8 cellular contexts compared by ENCODE assay signal in the genomic region with DNA sequence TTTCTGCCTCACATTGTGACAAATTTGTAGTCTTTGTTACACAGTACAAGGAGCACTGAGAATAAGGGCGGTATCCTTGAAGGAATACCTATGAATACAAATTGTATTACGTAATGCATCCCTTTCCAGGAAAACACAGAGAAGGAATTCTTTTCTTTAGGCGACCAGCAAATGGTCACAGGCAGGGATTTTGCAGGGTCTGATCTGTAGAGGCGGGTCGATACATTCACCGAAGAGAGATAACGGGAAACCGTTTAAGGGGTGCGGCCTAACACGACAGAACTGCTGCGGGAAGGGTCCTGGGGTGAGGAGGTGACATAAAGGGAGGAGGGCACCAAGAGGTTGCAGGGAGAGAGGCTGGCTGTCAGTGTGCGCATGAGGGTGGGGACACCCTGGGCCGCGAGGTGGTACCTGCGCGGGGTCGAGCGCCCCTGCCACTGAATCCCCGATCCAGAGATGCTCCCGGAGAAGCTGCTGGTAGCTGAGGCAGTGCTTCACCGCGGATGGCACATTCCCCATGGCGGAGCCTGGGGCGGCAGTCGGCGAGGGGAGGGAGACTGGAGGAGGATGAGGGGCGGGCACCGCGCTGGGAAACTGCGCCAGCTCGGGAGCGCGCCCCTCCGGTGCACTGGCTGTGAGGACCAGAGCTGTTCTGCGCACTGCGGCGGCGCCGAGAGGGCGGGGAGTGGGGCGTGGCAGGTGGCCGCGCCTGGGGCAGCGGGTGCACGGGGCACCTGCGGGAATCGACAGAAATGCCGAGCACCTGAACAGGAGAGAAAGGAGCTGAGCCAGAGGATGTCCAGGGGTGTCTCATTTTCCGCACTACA. TPM values are rescaled to one million over a fixed set of nuclear protein-coding genes. Genes with fewer than 3 reads are reported as not detected.
DNase-seq lines count a peak whose midpoint lies in the region; ATAC-seq and TF ChIP-seq lines count a peak whose summit lies in the region.

A gene (minus strand): TSS at position 656 of the 827 bp plus-strand sequence. CDS start 137 bp downstream, at position 519.

- CTCF ChIA-PET in HEK293 (lab: Yijun Ruan, JAX): interaction anchor here (0.5 to 1.4 kb wide), 6 partner anchors 28 to 1040 kb away, joined by 3 to 5 read pairs (median 3); no protein-coding TSS in a partner anchor

- H3K27ac ChIP-seq in HEK293 (ENCODE audit: extremely low read depth, low read depth, low read length) (no peak within 1 kb of the TSS; the same call in 1 of the 2 replicates), parathyroid adenoma (no peak within 1 kb of the TSS)

- H3K4me1 ChIP-seq in HEK293 (ENCODE audit: control insufficient read depth, insufficient read depth, low read length): no peaks in the 10 kb centered on the region
- H3K4me1 ChIP-seq in parathyroid adenoma: no peaks in the 10 kb centered on the region

- H3K4me3 ChIP-seq in HEK293 (ENCODE audit: low read depth, low read length): peak within 1 kb of the TSS; percentile 76
- peak within 1 kb of the TSS; percentile 46 for H3K4me3 ChIP-seq in WI38 (ENCODE audit: low read depth, low read length)
- peak within 1 kb of the TSS; percentile 55 for H3K4me3 ChIP-seq in parathyroid adenoma (ENCODE audit: low read depth, low read length)

- POLR2A ChIA-PET in HEK293 (lab: Yijun Ruan, JAX): no interaction called here

- H3K9ac ChIP-seq in parathyroid adenoma: no peak within 1 kb of the TSS

- intact Hi-C loops in left ventricle myocardium superior (cut with micrococcal nuclease): no loop called here

- H3K36me3 ChIP-seq in HEK293 (ENCODE audit: control insufficient read depth in 2 of 2, insufficient read depth in 1 of 2, low read length in 2 of 2): no peaks in the 10 kb centered on the region
- H3K36me3 ChIP-seq in parathyroid adenoma (ENCODE audit: control insufficient read depth, insufficient read depth, low read length): no peaks in the 10 kb centered on the region

- no peaks in the 10 kb centered on the region for H3K79me2 ChIP-seq in parathyroid adenoma

- H3K27me3 ChIP-seq in parathyroid adenoma (ENCODE audit: control insufficient read depth, insufficient read depth, low read length): no peaks in the 10 kb centered on the region

- peak within 1 kb of the TSS; percentile 63 for H3K4me2 ChIP-seq in parathyroid adenoma (ENCODE audit: low read length)

- peak; percentile 74 for DNase-seq in left ventricle myocardium superior
- no peak for DNase-seq in stimulated activated CD4-positive, alpha-beta T cell treated with anti-CD3 and anti-CD28 coated beads, Interleukin-4, amount 100 ng/mL, for 1 hour
- no peak for DNase-seq in T-helper 9 cell

- H2AFZ ChIP-seq in parathyroid adenoma: peak within 1 kb of the TSS; percentile 35

- H3K9me3 ChIP-seq in HEK293 (ENCODE audit: control insufficient read depth, insufficient read depth, low read depth, low read length) (no peaks in the 10 kb centered on the region), parathyroid adenoma (ENCODE audit: control insufficient read depth, low read length) (no peaks in the 10 kb centered on the region)

- ATAC-seq in left ventricle myocardium superior (peak; percentile 98), HG03520 (IDR thresholded peaks at IDR 0.05; ENCODE audit: unreplicated experiment) (no peak), HG02763 (IDR thresholded peaks at IDR 0.05; ENCODE audit: unreplicated experiment) (no peak)

- TF ChIP-seq CTCF in HEK293 (tag by site-specific recombination; IDR thresholded peaks at IDR 0.05) (peak; percentile 87), WI38 (IDR thresholded peaks at IDR 0.05; ENCODE audit: low read depth, low read length) (no peak), parathyroid adenoma (IDR thresholded peaks at IDR 0.05) (no peak)

TF ChIP-seq in HEK293, 187 proteins besides CTCF, POLR2A, EP300 and RAD21 (continues in another document):
- peak; percentile 99 for TF ChIP-seq ZNF394 (tag by site-specific recombination; IDR thresholded peaks at IDR 0.05; ENCODE audit: borderline replicate concordance)
- TF ChIP-seq, protein P1, sequence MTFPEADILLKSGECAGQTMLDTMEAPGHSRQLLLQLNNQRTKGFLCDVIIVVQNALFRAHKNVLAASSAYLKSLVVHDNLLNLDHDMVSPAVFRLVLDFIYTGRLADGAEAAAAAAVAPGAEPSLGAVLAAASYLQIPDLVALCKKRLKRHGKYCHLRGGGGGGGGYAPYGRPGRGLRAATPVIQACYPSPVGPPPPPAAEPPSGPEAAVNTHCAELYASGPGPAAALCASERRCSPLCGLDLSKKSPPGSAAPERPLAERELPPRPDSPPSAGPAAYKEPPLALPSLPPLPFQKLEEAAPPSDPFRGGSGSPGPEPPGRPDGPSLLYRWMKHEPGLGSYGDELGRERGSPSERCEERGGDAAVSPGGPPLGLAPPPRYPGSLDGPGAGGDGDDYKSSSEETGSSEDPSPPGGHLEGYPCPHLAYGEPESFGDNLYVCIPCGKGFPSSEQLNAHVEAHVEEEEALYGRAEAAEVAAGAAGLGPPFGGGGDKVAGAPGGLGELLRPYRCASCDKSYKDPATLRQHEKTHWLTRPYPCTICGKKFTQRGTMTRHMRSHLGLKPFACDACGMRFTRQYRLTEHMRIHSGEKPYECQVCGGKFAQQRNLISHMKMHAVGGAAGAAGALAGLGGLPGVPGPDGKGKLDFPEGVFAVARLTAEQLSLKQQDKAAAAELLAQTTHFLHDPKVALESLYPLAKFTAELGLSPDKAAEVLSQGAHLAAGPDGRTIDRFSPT (tag by site-specific recombination; IDR thresholded peaks at IDR 0.05): 0 out of 2 replicates have a peak, but pooled peaks have one; percentile 77
- TF ChIP-seq ZNF624 (tag by site-specific recombination; IDR thresholded peaks at IDR 0.05): no peak
- TF ChIP-seq PRDM1 (tag by site-specific recombination; IDR thresholded peaks at IDR 0.05): no peak
- no peak for TF ChIP-seq ZNF510 (tag by site-specific recombination; IDR thresholded peaks at IDR 0.05; ENCODE audit: insufficient replicate concordance)
- TF ChIP-seq, protein P2, sequence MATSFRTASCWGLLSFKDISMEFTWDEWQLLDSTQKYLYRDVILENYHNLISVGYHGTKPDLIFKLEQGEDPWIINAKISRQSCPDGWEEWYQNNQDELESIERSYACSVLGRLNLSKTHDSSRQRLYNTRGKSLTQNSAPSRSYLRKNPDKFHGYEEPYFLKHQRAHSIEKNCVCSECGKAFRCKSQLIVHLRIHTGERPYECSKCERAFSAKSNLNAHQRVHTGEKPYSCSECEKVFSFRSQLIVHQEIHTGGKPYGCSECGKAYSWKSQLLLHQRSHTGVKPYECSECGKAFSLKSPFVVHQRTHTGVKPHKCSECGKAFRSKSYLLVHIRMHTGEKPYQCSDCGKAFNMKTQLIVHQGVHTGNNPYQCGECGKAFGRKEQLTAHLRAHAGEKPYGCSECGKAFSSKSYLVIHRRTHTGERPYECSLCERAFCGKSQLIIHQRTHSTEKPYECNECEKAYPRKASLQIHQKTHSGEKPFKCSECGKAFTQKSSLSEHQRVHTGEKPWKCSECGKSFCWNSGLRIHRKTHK (tag by site-specific recombination; IDR thresholded peaks at IDR 0.05): no peak
- peak; percentile 60; the same call in 1 of the 2 replicates for TF ChIP-seq MZF1 (tag by site-specific recombination; IDR thresholded peaks at IDR 0.05; ENCODE audit: borderline replicate concordance)
- TF ChIP-seq ZNF830 (tag by site-specific recombination; IDR thresholded peaks at IDR 0.05; ENCODE audit: low read depth): no peak
- TF ChIP-seq SP2 (tag by site-specific recombination; IDR thresholded peaks at IDR 0.05): peak; percentile 61
- TF ChIP-seq, protein P3, sequence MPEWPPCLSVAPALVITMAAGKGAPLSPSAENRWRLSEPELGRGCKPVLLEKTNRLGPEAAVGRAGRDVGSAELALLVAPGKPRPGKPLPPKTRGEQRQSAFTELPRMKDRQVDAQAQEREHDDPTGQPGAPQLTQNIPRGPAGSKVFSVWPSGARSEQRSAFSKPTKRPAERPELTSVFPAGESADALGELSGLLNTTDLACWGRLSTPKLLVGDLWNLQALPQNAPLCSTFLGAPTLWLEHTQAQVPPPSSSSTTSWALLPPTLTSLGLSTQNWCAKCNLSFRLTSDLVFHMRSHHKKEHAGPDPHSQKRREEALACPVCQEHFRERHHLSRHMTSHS (tag by site-specific recombination; IDR thresholded peaks at IDR 0.05): no peak
- TF ChIP-seq ZNF560 (tag by site-specific recombination; IDR thresholded peaks at IDR 0.05; ENCODE audit: borderline replicate concordance): no peak
- no peak for TF ChIP-seq ZNF155 (tag by site-specific recombination; IDR thresholded peaks at IDR 0.05)
- TF ChIP-seq ZNF747 (tag by site-specific recombination; IDR thresholded peaks at IDR 0.05): no peak
- TF ChIP-seq, protein P4, sequence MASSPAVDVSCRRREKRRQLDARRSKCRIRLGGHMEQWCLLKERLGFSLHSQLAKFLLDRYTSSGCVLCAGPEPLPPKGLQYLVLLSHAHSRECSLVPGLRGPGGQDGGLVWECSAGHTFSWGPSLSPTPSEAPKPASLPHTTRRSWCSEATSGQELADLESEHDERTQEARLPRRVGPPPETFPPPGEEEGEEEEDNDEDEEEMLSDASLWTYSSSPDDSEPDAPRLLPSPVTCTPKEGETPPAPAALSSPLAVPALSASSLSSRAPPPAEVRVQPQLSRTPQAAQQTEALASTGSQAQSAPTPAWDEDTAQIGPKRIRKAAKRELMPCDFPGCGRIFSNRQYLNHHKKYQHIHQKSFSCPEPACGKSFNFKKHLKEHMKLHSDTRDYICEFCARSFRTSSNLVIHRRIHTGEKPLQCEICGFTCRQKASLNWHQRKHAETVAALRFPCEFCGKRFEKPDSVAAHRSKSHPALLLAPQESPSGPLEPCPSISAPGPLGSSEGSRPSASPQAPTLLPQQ (tag by site-specific recombination; IDR thresholded peaks at IDR 0.05): no peak; the same call in 1 of the 2 replicates
- TF ChIP-seq, protein P5, sequence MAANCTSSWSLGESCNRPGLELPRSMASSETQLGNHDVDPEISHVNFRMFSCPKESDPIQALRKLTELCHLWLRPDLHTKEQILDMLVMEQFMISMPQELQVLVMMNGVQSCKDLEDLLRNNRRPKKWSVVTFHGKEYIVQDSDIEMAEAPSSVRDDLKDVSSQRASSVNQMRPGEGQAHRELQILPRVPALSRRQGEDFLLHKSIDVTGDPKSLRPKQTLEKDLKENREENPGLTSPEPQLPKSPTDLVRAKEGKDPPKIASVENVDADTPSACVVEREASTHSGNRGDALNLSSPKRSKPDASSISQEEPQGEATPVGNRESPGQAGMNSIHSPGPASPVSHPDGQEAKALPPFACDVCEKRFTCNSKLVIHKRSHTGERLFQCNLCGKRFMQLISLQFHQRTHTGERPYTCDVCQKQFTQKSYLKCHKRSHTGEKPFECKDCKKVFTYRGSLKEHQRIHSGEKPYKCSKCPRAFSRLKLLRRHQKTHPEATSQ (tag by site-specific recombination; IDR thresholded peaks at IDR 0.05): 0 out of 2 replicates have a peak, but pooled peaks have one; percentile 18
- TF ChIP-seq ZSCAN30 (tag by site-specific recombination; IDR thresholded peaks at IDR 0.05): no peak

RNA-seq across cellular contexts. Expression of the gene that starts here (rescaled TPM):
- 1.3 TPM for total RNA-seq in left ventricle myocardium superior
